In the genomic region with DNA sequence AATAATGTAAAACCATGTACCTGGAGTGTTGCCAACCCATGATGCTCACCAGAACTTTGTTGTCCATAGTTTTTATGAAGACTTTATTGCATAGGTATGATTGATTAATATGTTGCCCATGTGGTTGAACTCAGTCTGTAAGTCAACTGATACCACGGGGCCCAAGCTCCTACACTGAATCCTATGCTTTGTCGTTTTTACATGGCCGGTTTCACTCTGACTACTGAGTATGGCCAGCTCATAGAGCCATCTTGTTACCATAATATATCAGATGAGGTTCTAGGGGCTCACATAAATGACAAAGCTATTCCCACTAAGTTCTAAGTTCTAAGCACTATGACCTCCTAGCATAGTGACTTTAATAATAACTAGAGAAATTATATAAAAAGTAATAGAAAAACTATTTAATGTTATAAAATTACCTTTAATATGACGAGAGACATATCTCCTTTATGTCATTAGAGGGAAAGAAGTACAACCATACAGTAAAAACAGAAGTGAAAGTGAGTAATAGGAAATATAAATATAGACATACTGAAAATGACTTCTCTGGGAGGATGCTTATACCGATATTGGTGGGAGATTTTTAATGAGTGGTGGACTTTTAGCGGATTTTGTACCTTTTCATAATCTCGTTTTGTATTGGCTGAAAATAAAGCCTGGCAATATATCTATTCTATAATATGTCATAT, we compare ENCODE assay signal across 13 cellular contexts.
DNase-seq lines count a peak whose midpoint lies in the region; ATAC-seq and TF ChIP-seq lines count a peak whose summit lies in the region.
"Had no signal": no experiment of that assay in that cellular context is flagged by ENCODE, and none has a peak within 500 bp of the region (broad histone marks: within the 10 kb centered on the region; RNA-seq: fewer than 3 reads in every experiment).

No MANE protein-coding gene starts in this region.

- H3K9ac ChIP-seq in OCI-LY3 (ENCODE audit: low read length): no peak overlapping the region

- ATAC-seq in GM18907 (IDR thresholded peaks at IDR 0.05; ENCODE audit: unreplicated experiment) (peak; percentile 83), GM21786 (IDR thresholded peaks at IDR 0.05; ENCODE audit: unreplicated experiment) (peak; percentile 81), HG03135 (IDR thresholded peaks at IDR 0.05; ENCODE audit: unreplicated experiment) (peak; percentile 83)
- ATAC-seq: activated T-helper 17 cell treated with anti-CD3 and anti-CD28 coated beads, Interleukin-2, amount 50 U/mL, for 72 hours had no signal

- H3K4me3 ChIP-seq in OCI-LY3 (ENCODE audit: low read length) (no peak overlapping the region), stomach (no peak overlapping the region)
- H3K4me3 ChIP-seq: testis had no signal

- 0 out of 2 replicates have a peak overlapping the region, but pooled peaks have one; percentile 7 for H3K4me2 ChIP-seq in OCI-LY3 (ENCODE audit: low read length)

- H3K27ac ChIP-seq in OCI-LY3 (ENCODE audit: low read length) (peak overlapping the region; percentile 6; the same call in 1 of the 2 replicates), stomach (no peak overlapping the region)
- H3K27ac ChIP-seq: testis had no signal

- intact Hi-C loops in stomach (cut with DNase I; ENCODE audit: low total_unique reads): no loop called here

- peaks cover 3% of the 10 kb centered on the region; the same call in 1 of the 2 replicates for H3K9me3 ChIP-seq in OCI-LY3 (ENCODE audit: insufficient read depth, low read length)
- H3K9me3 ChIP-seq in stomach: no peaks in the 10 kb centered on the region
- H3K9me3 ChIP-seq: testis had no signal

- no peaks in the 10 kb centered on the region for H3K79me2 ChIP-seq in OCI-LY3 (ENCODE audit: low read length)

- H4K20me1 ChIP-seq in OCI-LY3 (ENCODE audit: insufficient read depth, low read length): no peaks in the 10 kb centered on the region

- 70 to 79% (median 75%) methylated on average over 7 of the region's 7 CpGs for WGBS in stomach, 5 donors

- no peak for TF ChIP-seq POLR2A in stomach (IDR thresholded peaks at IDR 0.05)

- DNase-seq in KG1 (lab: John Stamatoyannopoulos, UW) (no peak), NCI-H510A (lab: John Stamatoyannopoulos, UW) (no peak), SK-N-DZ (ENCODE audit: low spot score) (no peak), stomach (no peak)
- DNase-seq: activated CD4-positive, alpha-beta T cell treated with anti-CD3 and anti-CD28 coated beads for 4 hours; GDM1; Kasumi-1; testis had no signal

- TF ChIP-seq CTCF in OCI-LY3 (IDR thresholded peaks at IDR 0.05; ENCODE audit: low read depth, low read length): no peak
- no peak for TF ChIP-seq CTCF in stomach (IDR thresholded peaks at IDR 0.05)

- H3K4me1 ChIP-seq in OCI-LY3 (ENCODE audit: low read length) (peaks cover 6% of the 10 kb centered on the region; the same call in 1 of the 2 replicates), stomach (no peaks in the 10 kb centered on the region)
- H3K4me1 ChIP-seq: testis had no signal

- H3K36me3 ChIP-seq in OCI-LY3 (replicated peaks; ENCODE audit: low read depth, low read length) (no peaks in the 10 kb centered on the region), stomach (no peaks in the 10 kb centered on the region)

- H2AFZ ChIP-seq in OCI-LY3 (ENCODE audit: low read depth, low read length): no peak overlapping the region

- H3K27me3 ChIP-seq in OCI-LY3 (ENCODE audit: low read depth, low read length) (no peaks in the 10 kb centered on the region), stomach (no peaks in the 10 kb centered on the region)
- H3K27me3 ChIP-seq: testis had no signal

- no peak for TF ChIP-seq EP300 in stomach (IDR thresholded peaks at IDR 0.05)
